22 cellular contexts compared by ENCODE assay signal in genomic region chr6:27494103-27494502, GRCh38. TPM values are rescaled to one million over a fixed set of nuclear protein-coding genes. Genes with fewer than 3 reads are reported as not detected.
DNase-seq lines count a peak whose midpoint lies in the region; ATAC-seq, FAIRE-seq and TF ChIP-seq lines count a peak whose summit lies in the region.
"Had no signal": no experiment of that assay in that cellular context is flagged by ENCODE, and none has a peak within 500 bp of the region (broad histone marks: within the 10 kb centered on the region; RNA-seq: fewer than 3 reads in every experiment).

No MANE protein-coding gene starts in this region.

- H3K4me3 Mint-ChIP-seq in brain (peak overlapping the region in 3 of 5 experiments; percentile 56 to 71 (median 65)), neural progenitor cell (peak overlapping the region; percentile 52)
- H3K4me3 Mint-ChIP-seq in CD4-positive, alpha-beta T cell, result no peak overlapping the region

- TF ChIP-seq CTCF in A549 (IDR thresholded peaks at IDR 0.05) (no peak), brain (conservative IDR thresholded peaks at IDR 0.05) (no peak), neural progenitor cell (IDR thresholded peaks at IDR 0.05) (no peak)
- TF ChIP-seq CTCF in CD4-positive, alpha-beta T cell (IDR thresholded peaks at IDR 0.05), result no peak

- H3K36me3 Mint-ChIP-seq in brain (no peaks in the 10 kb centered on the region), neural progenitor cell (peaks cover 2% of the 10 kb centered on the region)
- H3K36me3 Mint-ChIP-seq in CD4-positive, alpha-beta T cell (ENCODE audit: low read depth), result no peaks in the 10 kb centered on the region
- H3K36me3 Mint-ChIP-seq: CD8-positive, alpha-beta T cell; IgD-negative memory B cell had no signal

- CTCF ChIA-PET in A549 (lab: Yijun Ruan, JAX), result no interaction called here
- CTCF ChIA-PET in CD4-positive, alpha-beta T cell (lab: Charles Lee), result interaction anchor here (0.7 to 0.9 kb wide), 2 partner anchors 15 to 231 kb away, joined by 3 read pairs; no protein-coding TSS in a partner anchor

- H3K27ac ChIP-seq in A549, result no peak overlapping the region
- H3K27ac ChIP-seq in SK-N-MC, result no peak overlapping the region
- no peak overlapping the region for H3K27ac ChIP-seq in neural progenitor cell
- no peak overlapping the region for H3K27ac ChIP-seq in CD4-positive, alpha-beta T cell (ENCODE audit: low read depth, low read length)

- H3F3A ChIP-seq in neural progenitor cell (ENCODE audit: low read depth), result peaks cover 10% of the 10 kb centered on the region

- H3K4me3 ChIP-seq in A549, result no peak overlapping the region
- peak overlapping the region; percentile 85 for H3K4me3 ChIP-seq in SK-N-MC
- H3K4me3 ChIP-seq in neural progenitor cell, result no peak overlapping the region
- H3K4me3 ChIP-seq: HAP-1 had no signal

- H3K9me3 Mint-ChIP-seq in brain (peaks cover 0 to 19% (median 4%) of the 10 kb centered on the region in 5 experiments), neural progenitor cell (peaks cover 6% of the 10 kb centered on the region)
- H3K9me3 Mint-ChIP-seq in CD4-positive, alpha-beta T cell, result peaks cover 2% of the 10 kb centered on the region
- H3K9me3 Mint-ChIP-seq: CD8-positive, alpha-beta T cell had no signal

- ATAC-seq in A549 (no peak), GM18870 (IDR thresholded peaks at IDR 0.05; ENCODE audit: unreplicated experiment) (no peak)
- ATAC-seq in CD4-positive, alpha-beta T cell (ENCODE audit: poor library complexity), result no peak
- ATAC-seq: CD8-positive, alpha-beta T cell had no signal

- TF ChIP-seq EP300 in A549 (IDR thresholded peaks at IDR 0.05), result no peak

- H3K36me3 ChIP-seq in SK-N-MC (ENCODE audit: insufficient read depth, low read length) (no peaks in the 10 kb centered on the region), neural progenitor cell (no peaks in the 10 kb centered on the region)
- H3K36me3 ChIP-seq: HAP-1 had no signal

- FAIRE-seq in A549 (lab: Jason Lieb, UNC), result no peak
- FAIRE-seq: D721Med, GM12892 had no signal

- no peaks in the 10 kb centered on the region for H4K20me1 ChIP-seq in neural progenitor cell (ENCODE audit: low read depth)

- H2AFZ ChIP-seq in neural progenitor cell (replicated peaks), result no peak overlapping the region

- peaks cover 28% of the 10 kb centered on the region for H3K4me1 Mint-ChIP-seq in brain
- H3K4me1 Mint-ChIP-seq in neural progenitor cell, result peaks cover 32% of the 10 kb centered on the region
- peaks cover 19% of the 10 kb centered on the region for H3K4me1 Mint-ChIP-seq in CD4-positive, alpha-beta T cell (ENCODE audit: low read depth)

- peaks cover 73% of the 10 kb centered on the region for H3K27me3 Mint-ChIP-seq in brain
- peaks cover 16% of the 10 kb centered on the region for H3K27me3 Mint-ChIP-seq in neural progenitor cell (ENCODE audit: insufficient read depth, low read depth)
- H3K27me3 Mint-ChIP-seq in CD4-positive, alpha-beta T cell, result peaks cover 67% of the 10 kb centered on the region

- no peaks in the 10 kb centered on the region for H3K79me2 ChIP-seq in neural progenitor cell (ENCODE audit: low read depth)

- no peak overlapping the region for H3K27ac Mint-ChIP-seq in brain
- no peak overlapping the region for H3K27ac Mint-ChIP-seq in neural progenitor cell
- H3K27ac Mint-ChIP-seq in CD4-positive, alpha-beta T cell, result no peak overlapping the region
- H3K27ac Mint-ChIP-seq: B cell; CD8-positive, alpha-beta T cell had no signal

- peak overlapping the region; percentile 75; the same call in 2 of the 3 replicates for H3K4me2 ChIP-seq in A549
- H3K4me2 ChIP-seq in neural progenitor cell, result no peak overlapping the region

- TF ChIP-seq RAD21 in A549 (conservative IDR thresholded peaks at IDR 0.05 in 1 of 2, IDR thresholded peaks at IDR 0.05 in 1 of 2), result no peak

- H3K4me1 ChIP-seq in A549, result no peaks in the 10 kb centered on the region
- H3K4me1 ChIP-seq in neural progenitor cell, result no peaks in the 10 kb centered on the region
- H3K4me1 ChIP-seq: HAP-1 had no signal

- POLR2A ChIA-PET in A549 (lab: Yijun Ruan, JAX), result no interaction called here
- POLR2A ChIA-PET in CD4-positive, alpha-beta T cell (lab: Charles Lee), result interaction anchor here (0.6 to 2.3 kb wide), 2 partner anchors 15 to 24 kb away, joined by 3 to 9 read pairs; no protein-coding TSS in a partner anchor

- DNase-seq in A549 (ENCODE audit: low read depth in 1 of 2, low spot score in 1 of 2) (no peak), SK-N-MC (ENCODE audit: low read depth, low spot score) (no peak), neural progenitor cell (ENCODE audit: low spot score) (no peak), cardiac septum (ENCODE audit: low spot score) (no peak)
- DNase-seq in CD4-positive, alpha-beta T cell, result no peak
- DNase-seq: 8988T; ACHN; C1 segment of cervical spinal cord; CD8-positive, alpha-beta T cell; COR-L47; DMS153; DMS79 treated with DMSO at 0.1 percent for 48 hours; EL; GDM1; GOT3 had no signal

- WGBS in A549 (ENCODE audit: missing lambda C conversion rate), result 5% methylated on average over 1 of the region's 1 CpG

- intact Hi-C loops in CD4-positive, alpha-beta T cell (cut with DNase I, micrococcal nuclease), result no loop called here
- intact Hi-C loops in cardiac septum (cut with DNase I), result no loop called here

- TF ChIP-seq POLR2A in A549 (IDR thresholded peaks at IDR 0.05; ENCODE audit: low read length), result no peak

- no peaks in the 10 kb centered on the region for H3K9me3 ChIP-seq in A549
- H3K9me3 ChIP-seq in SK-N-MC (ENCODE audit: low read depth, low read length), result no peaks in the 10 kb centered on the region
- no peaks in the 10 kb centered on the region for H3K9me3 ChIP-seq in neural progenitor cell (ENCODE audit: low read depth)
- peaks cover 7% of the 10 kb centered on the region for H3K9me3 ChIP-seq in CD4-positive, alpha-beta T cell (ENCODE audit: control insufficient read depth, low read length)
- H3K9me3 ChIP-seq: HAP-1 had no signal

- peak overlapping the region; percentile 78 for H3K9ac ChIP-seq in SK-N-MC (ENCODE audit: insufficient read length)
- no peak overlapping the region for H3K9ac ChIP-seq in neural progenitor cell

- H3K27me3 ChIP-seq in neural progenitor cell, result peaks cover 24% of the 10 kb centered on the region
- peaks cover 39% of the 10 kb centered on the region for H3K27me3 ChIP-seq in CD4-positive, alpha-beta T cell (ENCODE audit: control insufficient read depth, insufficient read depth, low read length)

TF ChIP-seq in A549, 52 proteins besides CTCF, POLR2A, EP300 and RAD21:
- TF ChIP-seq HMGXB4 (CRISPR knock-in tag; IDR thresholded peaks at IDR 0.05; ENCODE audit: borderline replicate concordance), result no peak
- no peak for TF ChIP-seq NPAS2 (CRISPR knock-in tag; IDR thresholded peaks at IDR 0.05; ENCODE audit: borderline replicate concordance)
- TF ChIP-seq CHD4 (IDR thresholded peaks at IDR 0.05; ENCODE audit: borderline replicate concordance), result no peak
- TF ChIP-seq ZC3H11A (IDR thresholded peaks at IDR 0.05), result no peak
- TF ChIP-seq CBX8 (IDR thresholded peaks at IDR 0.05), result no peak
- TF ChIP-seq BCL3 (IDR thresholded peaks at IDR 0.05), result no peak
- no peak for TF ChIP-seq NR3C1 (IDR thresholded peaks at IDR 0.05)
- no peak for TF ChIP-seq KDM5A (IDR thresholded peaks at IDR 0.05)
- no peak for TF ChIP-seq PHF8 (IDR thresholded peaks at IDR 0.05; ENCODE audit: borderline replicate concordance, low read depth)
- no peak for TF ChIP-seq ZFP36 (IDR thresholded peaks at IDR 0.05; ENCODE audit: borderline replicate concordance, partially characterized antibody)
- TF ChIP-seq HES2 (IDR thresholded peaks at IDR 0.05), result no peak
- TF ChIP-seq CEBPB (IDR thresholded peaks at IDR 0.05), result no peak
- TF ChIP-seq HOXB5 (CRISPR knock-in tag; IDR thresholded peaks at IDR 0.05), result no peak
- TF ChIP-seq TFCP2L1 (CRISPR knock-in tag; IDR thresholded peaks at IDR 0.05), result no peak

RNA-seq across cellular contexts. Expression of gene ZNF184, which starts 21.2 kb away (rescaled TPM):
- polyA plus RNA-seq in A549 (2011; rRNA removed) (4.1 and 4.9 TPM in 2 replicates), A549 (2017; fragmentation: RNase III; extraction: RNeasy Plus Mini Kit Qiagen cat#74134 plus additional on column Dnase treatment) (2.4 to 2.5 TPM (median 2.5 TPM) in 3 replicates), brain (ENCODE audit: insufficient read depth, low read depth, low replicate concordance) (6.2 TPM)
- 0.62 and 0.63 TPM in 2 replicates for polyA plus RNA-seq in A549 (2012; cell fraction: cytosol; rRNA removed)
- polyA plus RNA-seq in A549 (2012; cell fraction: nucleus; rRNA removed), result 0.36 and 0.48 TPM in 2 replicates
- polyA minus RNA-seq in A549 (2011; rRNA and poly(A)+ RNA removed), result 2.7 and 3.2 TPM in 2 replicates
- total RNA-seq in neural progenitor cell (ENCODE audit: low replicate concordance) (13.4 and 21.8 TPM in 2 replicates), cardiac septum (4.2 TPM)
- total RNA-seq in CD4-positive, alpha-beta T cell, result 10 to 100 TPM; 19.6 to 21.1 TPM
